1 cellular context compared by ENCODE assay signal in the genomic region with DNA sequence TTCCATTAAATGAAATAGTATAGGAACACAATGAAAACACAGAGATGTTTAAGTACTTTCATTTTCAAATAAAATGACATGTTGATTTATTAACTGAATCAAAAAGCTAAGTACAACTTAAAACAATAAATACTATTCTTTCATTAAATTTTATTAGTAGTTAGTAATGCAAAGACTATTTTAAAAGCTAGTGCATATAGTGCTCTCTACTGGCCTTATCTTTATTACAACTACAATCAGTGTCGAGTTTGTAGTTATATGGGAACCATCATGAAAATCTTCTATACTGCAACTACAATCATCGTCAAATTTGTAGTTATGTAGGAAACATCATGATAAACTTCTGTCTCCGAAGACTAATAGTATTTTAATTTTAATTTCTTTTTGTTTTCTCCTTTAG.
TF ChIP-seq lines count a peak whose summit lies in the region.

No MANE protein-coding gene starts in this region.

TF ChIP-seq in GM12878, 131 proteins besides CTCF, POLR2A, EP300 and RAD21 (continued from another document):
- TF ChIP-seq, protein P1, sequence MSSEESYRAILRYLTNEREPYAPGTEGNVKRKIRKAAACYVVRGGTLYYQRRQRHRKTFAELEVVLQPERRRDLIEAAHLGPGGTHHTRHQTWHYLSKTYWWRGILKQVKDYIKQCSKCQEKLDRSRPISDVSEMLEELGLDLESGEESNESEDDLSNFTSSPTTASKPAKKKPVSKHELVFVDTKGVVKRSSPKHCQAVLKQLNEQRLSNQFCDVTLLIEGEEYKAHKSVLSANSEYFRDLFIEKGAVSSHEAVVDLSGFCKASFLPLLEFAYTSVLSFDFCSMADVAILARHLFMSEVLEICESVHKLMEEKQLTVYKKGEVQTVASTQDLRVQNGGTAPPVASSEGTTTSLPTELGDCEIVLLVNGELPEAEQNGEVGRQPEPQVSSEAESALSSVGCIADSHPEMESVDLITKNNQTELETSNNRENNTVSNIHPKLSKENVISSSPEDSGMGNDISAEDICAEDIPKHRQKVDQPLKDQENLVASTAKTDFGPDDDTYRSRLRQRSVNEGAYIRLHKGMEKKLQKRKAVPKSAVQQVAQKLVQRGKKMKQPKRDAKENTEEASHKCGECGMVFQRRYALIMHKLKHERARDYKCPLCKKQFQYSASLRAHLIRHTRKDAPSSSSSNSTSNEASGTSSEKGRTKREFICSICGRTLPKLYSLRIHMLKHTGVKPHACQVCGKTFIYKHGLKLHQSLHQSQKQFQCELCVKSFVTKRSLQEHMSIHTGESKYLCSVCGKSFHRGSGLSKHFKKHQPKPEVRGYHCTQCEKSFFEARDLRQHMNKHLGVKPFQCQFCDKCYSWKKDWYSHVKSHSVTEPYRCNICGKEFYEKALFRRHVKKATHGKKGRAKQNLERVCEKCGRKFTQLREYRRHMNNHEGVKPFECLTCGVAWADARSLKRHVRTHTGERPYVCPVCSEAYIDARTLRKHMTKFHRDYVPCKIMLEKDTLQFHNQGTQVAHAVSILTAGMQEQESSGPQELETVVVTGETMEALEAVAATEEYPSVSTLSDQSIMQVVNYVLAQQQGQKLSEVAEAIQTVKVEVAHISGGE (CRISPR knock-in tag; IDR thresholded peaks at IDR 0.05) = no peak
- no peak for TF ChIP-seq JUNB (IDR thresholded peaks at IDR 0.05)
- no peak for TF ChIP-seq RFX5 (IDR thresholded peaks at IDR 0.05; ENCODE audit: low read depth, low read length)
- TF ChIP-seq MEF2A (IDR thresholded peaks at IDR 0.05; ENCODE audit: insufficient read depth, low read depth, low read length) = no peak
- no peak for TF ChIP-seq CEBPB (IDR thresholded peaks at IDR 0.05; ENCODE audit: borderline replicate concordance in 1 of 2, low read depth in 2 of 2, low read length in 2 of 2)
- no peak for TF ChIP-seq GABPA (IDR thresholded peaks at IDR 0.05; ENCODE audit: low read depth)
- no peak for TF ChIP-seq ZZZ3 (IDR thresholded peaks at IDR 0.05; ENCODE audit: control insufficient read depth, insufficient read length, low read depth)
- TF ChIP-seq PAX5 (IDR thresholded peaks at IDR 0.05; ENCODE audit: borderline replicate concordance, low read depth, low read length) = no peak
- TF ChIP-seq HDAC2 (IDR thresholded peaks at IDR 0.05) = no peak
- TF ChIP-seq, protein P2, sequence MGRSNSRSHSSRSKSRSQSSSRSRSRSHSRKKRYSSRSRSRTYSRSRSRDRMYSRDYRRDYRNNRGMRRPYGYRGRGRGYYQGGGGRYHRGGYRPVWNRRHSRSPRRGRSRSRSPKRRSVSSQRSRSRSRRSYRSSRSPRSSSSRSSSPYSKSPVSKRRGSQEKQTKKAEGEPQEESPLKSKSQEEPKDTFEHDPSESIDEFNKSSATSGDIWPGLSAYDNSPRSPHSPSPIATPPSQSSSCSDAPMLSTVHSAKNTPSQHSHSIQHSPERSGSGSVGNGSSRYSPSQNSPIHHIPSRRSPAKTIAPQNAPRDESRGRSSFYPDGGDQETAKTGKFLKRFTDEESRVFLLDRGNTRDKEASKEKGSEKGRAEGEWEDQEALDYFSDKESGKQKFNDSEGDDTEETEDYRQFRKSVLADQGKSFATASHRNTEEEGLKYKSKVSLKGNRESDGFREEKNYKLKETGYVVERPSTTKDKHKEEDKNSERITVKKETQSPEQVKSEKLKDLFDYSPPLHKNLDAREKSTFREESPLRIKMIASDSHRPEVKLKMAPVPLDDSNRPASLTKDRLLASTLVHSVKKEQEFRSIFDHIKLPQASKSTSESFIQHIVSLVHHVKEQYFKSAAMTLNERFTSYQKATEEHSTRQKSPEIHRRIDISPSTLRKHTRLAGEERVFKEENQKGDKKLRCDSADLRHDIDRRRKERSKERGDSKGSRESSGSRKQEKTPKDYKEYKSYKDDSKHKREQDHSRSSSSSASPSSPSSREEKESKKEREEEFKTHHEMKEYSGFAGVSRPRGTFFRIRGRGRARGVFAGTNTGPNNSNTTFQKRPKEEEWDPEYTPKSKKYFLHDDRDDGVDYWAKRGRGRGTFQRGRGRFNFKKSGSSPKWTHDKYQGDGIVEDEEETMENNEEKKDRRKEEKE (IDR thresholded peaks at IDR 0.05) = no peak
- TF ChIP-seq HCFC1 (IDR thresholded peaks at IDR 0.05; ENCODE audit: low read length) = no peak
- no peak for TF ChIP-seq STAT1 (conservative IDR thresholded peaks at IDR 0.05)
- TF ChIP-seq MTA3 (IDR thresholded peaks at IDR 0.05; ENCODE audit: borderline replicate concordance, low read length) = no peak
- TF ChIP-seq LARP7 (IDR thresholded peaks at IDR 0.05) = no peak
- no peak for TF ChIP-seq HDGF (IDR thresholded peaks at IDR 0.05)
TF ChIP-seq in GM12878: peak in this region for 0.
